ENCODE assay signal across 8 cellular contexts in genomic region chr3:58471025-58471887, GRCh38. TPM values are rescaled to one million over a fixed set of nuclear protein-coding genes. Genes with fewer than 3 reads are reported as not detected.
DNase-seq lines count a peak whose midpoint lies in the region; ATAC-seq, FAIRE-seq and TF ChIP-seq lines count a peak whose summit lies in the region.

No MANE protein-coding gene starts in this region.

- peak overlapping the region; percentile 72 for H3K4me2 ChIP-seq in A549

- FAIRE-seq in A549 (lab: Jason Lieb, UNC): peak; percentile 88

- no peak overlapping the region for H3K4me3 ChIP-seq in A549
- H3K4me3 ChIP-seq in psoas muscle: no peak overlapping the region

- no peaks in the 10 kb centered on the region for H3K27me3 ChIP-seq in psoas muscle (ENCODE audit: insufficient read depth in 3 of 3, low read length in 2 of 3)

- no peak for TF ChIP-seq CTCF in A549 (IDR thresholded peaks at IDR 0.05)
- TF ChIP-seq CTCF in GM20000 (IDR thresholded peaks at IDR 0.05; ENCODE audit: extremely low read depth, missing control alignments): no peak
- no peak for TF ChIP-seq CTCF in psoas muscle (IDR thresholded peaks at IDR 0.05)

- intact Hi-C loops in psoas muscle (cut with DNase I): no loop called here

- TF ChIP-seq POLR2A in A549 (IDR thresholded peaks at IDR 0.05; ENCODE audit: low read length): no peak

- 13% methylated on average over 10 of the region's 10 CpGs for WGBS in A549 (ENCODE audit: missing lambda C conversion rate)
- 60 to 70% (median 67%) methylated on average over 10 of the region's 10 CpGs for WGBS in psoas muscle, 3 donors

- H3K9me3 ChIP-seq in A549 (no peaks in the 10 kb centered on the region), psoas muscle (no peaks in the 10 kb centered on the region)

- H3K4me1 ChIP-seq in A549 (peaks cover 56% of the 10 kb centered on the region), psoas muscle (no peaks in the 10 kb centered on the region)

- peak; percentile 11 to 42; a peak in 2 of 5 replicates for TF ChIP-seq RAD21 in A549 (conservative IDR thresholded peaks at IDR 0.05 in 1 of 2, IDR thresholded peaks at IDR 0.05 in 1 of 2)

- TF ChIP-seq EP300 in A549 (IDR thresholded peaks at IDR 0.05): peak; percentile 77 to 89; a peak in 4 of 5 replicates

- peak; percentile 94 to 95 for ATAC-seq in A549
- peak; percentile 74 to 90 (median 80) for ATAC-seq in psoas muscle
- no peak for ATAC-seq in HG02763 (IDR thresholded peaks at IDR 0.05; ENCODE audit: unreplicated experiment)

- POLR2A ChIA-PET in A549 (lab: Yijun Ruan, JAX): interaction anchor here (0.7 to 1.0 kb wide), 2 partner anchors 16 to 55 kb away, joined by 4 read pairs; no protein-coding TSS in a partner anchor

- H3K36me3 ChIP-seq in psoas muscle (ENCODE audit: insufficient read depth in 1 of 2, low read depth in 1 of 2): no peaks in the 10 kb centered on the region

- peak overlapping the region; percentile 84 to 94 for H3K27ac ChIP-seq in A549
- no peak overlapping the region for H3K27ac ChIP-seq in psoas muscle
- no peak overlapping the region for H3K27ac ChIP-seq in substantia nigra (ENCODE audit: low read depth, low read length, poor library complexity, severe bottlenecking)

- DNase-seq in A549 (ENCODE audit: low read depth in 1 of 2, low spot score in 1 of 2) (peak; percentile 91 to 96), GM20000 (ENCODE audit: low spot score) (peak; percentile 34), NCI-H2196 (lab: John Stamatoyannopoulos, UW; ENCODE audit: unreplicated experiment) (peak; percentile 70), fibroblast of peridontal ligament (ENCODE audit: extremely low read depth) (peak; percentile 77), psoas muscle (no peak), substantia nigra (lab: John Stamatoyannopoulos, UW) (no peak)
- peak; percentile 16 for DNase-seq in activated CD8-positive, alpha-beta memory T cell treated with anti-CD3 and anti-CD28 coated beads, Interleukin-2, amount 50 U/mL, for 1 hour (ENCODE audit: extremely low read depth)

- CTCF ChIA-PET in A549 (lab: Yijun Ruan, JAX): interaction anchor here (1.2 to 3.9 kb wide), 7 partner anchors 7 to 98 kb away, joined by 3 to 23 read pairs (median 5); partner anchors contain the start of gene KCTD6

TF ChIP-seq in A549, 52 proteins besides CTCF, POLR2A, EP300 and RAD21 (continues in another document):
- TF ChIP-seq GATA3 (IDR thresholded peaks at IDR 0.05; ENCODE audit: borderline replicate concordance) (peak; percentile 90), FOXS1 (CRISPR knock-in tag; IDR thresholded peaks at IDR 0.05) (no peak), MYC (IDR thresholded peaks at IDR 0.05; ENCODE audit: borderline replicate concordance, low read length) (no peak), MAX (IDR thresholded peaks at IDR 0.05) (peak; percentile 88), MAZ (IDR thresholded peaks at IDR 0.05; ENCODE audit: borderline replicate concordance, low read depth, low read length) (no peak), MAFK (IDR thresholded peaks at IDR 0.05; ENCODE audit: partially characterized antibody) (peak; percentile 12), ESRRA (IDR thresholded peaks at IDR 0.05; ENCODE audit: borderline replicate concordance, low read length) (no peak), BCL3 (IDR thresholded peaks at IDR 0.05) (peak; percentile 88; the same call in 2 of the 3 replicates), RNF2 (IDR thresholded peaks at IDR 0.05; ENCODE audit: borderline replicate concordance, low read depth) (no peak), BHLHE40 (IDR thresholded peaks at IDR 0.05; ENCODE audit: low read depth, low read length) (no peak), ZFP36 (IDR thresholded peaks at IDR 0.05; ENCODE audit: borderline replicate concordance, partially characterized antibody) (peak; percentile 45), ELK1 (IDR thresholded peaks at IDR 0.05; ENCODE audit: low read depth, low read length) (no peak), CBX8 (IDR thresholded peaks at IDR 0.05) (no peak), HOXB5 (CRISPR knock-in tag; IDR thresholded peaks at IDR 0.05) (no peak), USF2 (IDR thresholded peaks at IDR 0.05) (no peak), CBX2 (IDR thresholded peaks at IDR 0.05; ENCODE audit: borderline replicate concordance, low read depth) (no peak), HOXA7 (CRISPR knock-in tag; IDR thresholded peaks at IDR 0.05) (0 out of 2 replicates have a peak, but pooled peaks have one; percentile 26), HEYL (CRISPR knock-in tag; IDR thresholded peaks at IDR 0.05) (no peak), TP53 (CRISPR knock-in tag; IDR thresholded peaks at IDR 0.05) (no peak), CEBPB (IDR thresholded peaks at IDR 0.05) (peak; percentile 97 to 99), FOSB (CRISPR knock-in tag; IDR thresholded peaks at IDR 0.05) (no peak), NR3C1 (IDR thresholded peaks at IDR 0.05) (no peak), SREBF2 (IDR thresholded peaks at IDR 0.05) (no peak), PHF8 (IDR thresholded peaks at IDR 0.05; ENCODE audit: borderline replicate concordance, low read depth) (no peak), REST (IDR thresholded peaks at IDR 0.05) (no peak)

RNA-seq across cellular contexts. Expression of gene KCTD6, which starts 20.6 kb away (rescaled TPM):
- polyA plus RNA-seq in A549 (2011; rRNA removed): 24.4 and 24.5 TPM in 2 replicates
- 5.2 and 5.8 TPM in 2 replicates for polyA plus RNA-seq in A549 (2012; cell fraction: cytosol; rRNA removed)
- polyA plus RNA-seq in A549 (2012; cell fraction: nucleus; rRNA removed): 2.4 and 4.7 TPM in 2 replicates
- polyA plus RNA-seq in A549 (2017; fragmentation: RNase III; extraction: RNeasy Plus Mini Kit Qiagen cat#74134 plus additional on column Dnase treatment): 7.8 to 8.5 TPM (median 8.1 TPM) in 3 replicates
- 9.6 and 13.4 TPM in 2 replicates for polyA minus RNA-seq in A549 (2011; rRNA and poly(A)+ RNA removed)
- 10 to 100 TPM in 1 of 4 donors, 1 to 10 TPM in 3; 5.8 to 11.0 (median 6.9) TPM for total RNA-seq in psoas muscle
- polyA plus RNA-seq in psoas muscle: 1 to 10 TPM; 2.6 to 9.8 (median 6.5) TPM

RNA-seq across cellular contexts. Expression of gene PDHB, which starts 37.6 kb away (rescaled TPM):
- polyA plus RNA-seq in A549 (2011; rRNA removed): 97.7 and 113 TPM in 2 replicates
- polyA plus RNA-seq in A549 (2012; cell fraction: cytosol; rRNA removed): 50.0 and 51.3 TPM in 2 replicates
- polyA plus RNA-seq in A549 (2012; cell fraction: nucleus; rRNA removed): 17.8 and 24.4 TPM in 2 replicates
- 76.9 to 83.4 TPM (median 82.0 TPM) in 3 replicates for polyA plus RNA-seq in A549 (2017; fragmentation: RNase III; extraction: RNeasy Plus Mini Kit Qiagen cat#74134 plus additional on column Dnase treatment)
- 32.3 and 36.6 TPM in 2 replicates for polyA minus RNA-seq in A549 (2011; rRNA and poly(A)+ RNA removed)
- 100 to 1,000 TPM; 105 to 158 (median 128) TPM for total RNA-seq in psoas muscle
- 100 to 1,000 TPM; 116 to 137 (median 131) TPM for polyA plus RNA-seq in psoas muscle

Comparison
In these comparisons a context has a peak if more than half of its experiments do, and no peak if none do; other contexts are left out.
1. DNase-seq: peak in A549 (2 of 2), GM20000 (single experiment), NCI-H2196 (single experiment), activated CD8-positive, alpha-beta memory T cell treated with anti-CD3 and anti-CD28 coated beads, Interleukin-2, amount 50 U/mL, for 1 hour (single experiment) and fibroblast of peridontal ligament (single experiment); none in psoas muscle (0 of 2) and substantia nigra (0 of 49).
2. H3K27ac ChIP-seq: peak in A549 (2 of 2); none in psoas muscle (single experiment) and substantia nigra (single experiment).